In the genomic region with DNA sequence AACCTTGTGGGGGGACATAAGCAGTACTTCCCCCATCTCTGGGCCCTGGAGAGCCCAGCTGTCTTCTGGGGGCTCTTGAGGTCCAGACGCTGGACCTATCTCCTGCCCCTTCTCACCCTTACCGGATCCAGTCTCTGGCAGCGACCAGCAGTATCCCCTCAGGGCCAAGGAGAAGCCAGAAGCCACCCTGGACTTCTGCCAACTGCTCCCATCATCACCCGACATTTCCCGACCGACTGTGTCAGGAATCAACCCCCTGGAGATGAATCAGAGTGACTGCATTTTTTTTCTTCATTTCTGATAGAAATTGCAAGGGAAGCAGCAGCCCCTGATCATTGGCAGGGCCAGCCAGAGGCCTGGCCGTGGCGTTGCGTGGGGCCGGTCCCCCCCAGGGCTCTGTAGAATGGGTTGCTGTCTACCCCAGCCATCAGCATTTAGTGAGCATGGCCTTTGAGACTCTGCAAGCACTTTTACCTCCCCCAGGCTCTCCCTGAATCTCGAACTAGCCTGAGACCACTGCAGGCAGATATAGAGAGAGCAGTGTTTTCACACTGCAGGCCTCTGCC, we compare ENCODE assay signal across 1 cellular context.
TF ChIP-seq lines count a peak whose summit lies in the region.

No MANE protein-coding gene starts in this region.

TF ChIP-seq in IMR-90, 13 proteins besides CTCF, POLR2A, EP300 and RAD21:
- TF ChIP-seq MXI1 (IDR thresholded peaks at IDR 0.05; ENCODE audit: borderline replicate concordance, low read depth, low read length), result no peak
- TF ChIP-seq MAZ (IDR thresholded peaks at IDR 0.05; ENCODE audit: borderline replicate concordance, low read depth, low read length), result no peak; the same call in 1 of the 2 replicates
- TF ChIP-seq FOS (IDR thresholded peaks at IDR 0.05; ENCODE audit: low read depth, low read length), result peak; percentile 41; the same call in 1 of the 2 replicates
- TF ChIP-seq MAFK (IDR thresholded peaks at IDR 0.05; ENCODE audit: low read depth, low read length), result peak; percentile 33
- TF ChIP-seq CEBPB (IDR thresholded peaks at IDR 0.05; ENCODE audit: low read depth, low read length), result peak; percentile 31; the same call in 1 of the 2 replicates
